12 cellular contexts compared by ENCODE assay signal in the genomic region with DNA sequence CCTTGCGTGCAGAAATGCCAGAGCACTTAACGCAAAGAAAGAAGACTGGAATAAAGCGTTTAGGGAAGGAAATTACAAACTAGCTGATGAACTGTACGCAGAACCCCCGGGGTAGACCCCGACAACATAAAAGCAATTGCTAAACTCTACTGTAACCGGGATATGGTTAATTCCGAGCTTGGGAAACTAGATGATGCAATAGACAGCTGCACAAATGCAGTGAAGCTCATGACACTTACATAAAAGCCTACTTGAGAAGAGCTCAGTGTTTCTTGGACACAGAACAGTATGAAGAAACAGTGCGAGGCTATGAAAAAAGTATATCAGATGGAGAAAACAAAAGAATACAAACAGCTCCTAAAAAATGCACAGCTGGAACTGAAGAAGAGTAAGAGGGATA. TPM values are rescaled to one million over a fixed set of nuclear protein-coding genes. Genes with fewer than 3 reads are reported as not detected.
DNase-seq lines count a peak whose midpoint lies in the region; ATAC-seq and TF ChIP-seq lines count a peak whose summit lies in the region.
"Had no signal": no experiment of that assay in that cellular context is flagged by ENCODE, and none has a peak within 500 bp of the region (broad histone marks: within the 10 kb centered on the region; RNA-seq: fewer than 3 reads in every experiment).

No MANE protein-coding gene starts in this region.

- no peaks in the 10 kb centered on the region for H3K27me3 Mint-ChIP-seq in activated T-cell treated with anti-CD3 and anti-CD28 coated beads, Interleukin-2, amount 50 U/mL, for 72 hours (ENCODE audit: low read depth)
- H3K27me3 Mint-ChIP-seq: CD8-positive, alpha-beta memory T cell had no signal

- DNase-seq in GM23248 (peak; percentile 78), SKM-1 treated with dmso at 0.1 percent for 144 hours (lab: John Stamatoyannopoulos, UW; ENCODE audit: unreplicated experiment) (peak; percentile 68), heart right ventricle (no peak), DMS53 treated with DMSO at 0.1 percent for 48 hours (lab: John Stamatoyannopoulos, UW; ENCODE audit: unreplicated experiment) (no peak), NCI-H2171 treated with DMSO at 0.1 percent for 48 hours (lab: John Stamatoyannopoulos, UW) (no peak)
- DNase-seq in activated T-cell treated with anti-CD3 and anti-CD28 coated beads, Interleukin-2, amount 50 U/mL, for 72 hours: no peak
- DNase-seq: activated T-cell treated with anti-CD3 and anti-CD28 coated beads, Interleukin-2, amount 50 U/mL, for 4 hours; CD8-positive, alpha-beta memory T cell; erythroblast; H7 had no signal

- ATAC-seq in heart right ventricle: peak in 7 of 8 donors; percentile 44 to 87 (median 74)
- ATAC-seq in HG02678 (IDR thresholded peaks at IDR 0.05; ENCODE audit: unreplicated experiment): no peak
- ATAC-seq in activated T-cell treated with anti-CD3 and anti-CD28 coated beads, Interleukin-2, amount 50 U/mL, for 72 hours (replicated peaks in 1 of 2): no peak
- ATAC-seq: activated T-cell treated with anti-CD3 and anti-CD28 coated beads, Interleukin-2, amount 50 U/mL, for 4 hours had no signal

- H3K4me3 ChIP-seq in GM23248 (no peak overlapping the region), heart right ventricle (no peak overlapping the region), skin epidermis (no peak overlapping the region)

- H3K27ac ChIP-seq in GM23248 (peak overlapping the region; percentile 43), heart right ventricle (peak overlapping the region in 7 of 10 donors; percentile 7 to 88 (median 49)), skin epidermis (peak overlapping the region in 19 of 21 experiments; percentile 14 to 78 (median 55))

- 13 to 15% methylated on average over 9 of the region's 9 CpGs for WGBS in GM23248 (ENCODE audit: low coverage in 1 of 2, low lambda C conversion rate in 2 of 2, missing lambda C conversion rate in 2 of 2), 2 experiments
- WGBS in heart right ventricle, 2 donors: 82 to 88% methylated on average over 9 of the region's 9 CpGs

- H3K9ac ChIP-seq in GM23248: peak overlapping the region; percentile 21; the same call in 1 of the 2 replicates

- H2AFZ ChIP-seq in GM23248: peak overlapping the region; percentile 81

- no peaks in the 10 kb centered on the region for H3K79me2 ChIP-seq in GM23248 (ENCODE audit: insufficient read depth)

- H3K27me3 ChIP-seq in GM23248 (replicated peaks; ENCODE audit: insufficient read depth) (no peaks in the 10 kb centered on the region), heart right ventricle (no peaks in the 10 kb centered on the region)

- H3K9me2 ChIP-seq in GM23248 (ENCODE audit: insufficient read depth): no peaks in the 10 kb centered on the region

- peaks cover 14% of the 10 kb centered on the region for H3K4me1 Mint-ChIP-seq in activated T-cell treated with anti-CD3 and anti-CD28 coated beads, Interleukin-2, amount 50 U/mL, for 72 hours (ENCODE audit: low read depth)

- no peaks in the 10 kb centered on the region for H4K20me1 ChIP-seq in GM23248 (ENCODE audit: insufficient read depth)

- no peaks in the 10 kb centered on the region for H3K9me3 ChIP-seq in GM23248 (ENCODE audit: low read depth)
- peaks cover 0 to 7% (median 0%) of the 10 kb centered on the region in 11 donors for H3K9me3 ChIP-seq in heart right ventricle

- H3K27ac Mint-ChIP-seq in activated T-cell treated with anti-CD3 and anti-CD28 coated beads, Interleukin-2, amount 50 U/mL, for 72 hours: no peak overlapping the region
- H3K27ac Mint-ChIP-seq: CD8-positive, alpha-beta memory T cell had no signal

- peaks cover 37% of the 10 kb centered on the region for H3K4me1 ChIP-seq in GM23248 (ENCODE audit: insufficient read depth)
- peaks cover 0 to 69% (median 8%) of the 10 kb centered on the region in 9 donors for H3K4me1 ChIP-seq in heart right ventricle

- peaks cover 0 to 3% of the 10 kb centered on the region in 2 donors for H3K36me3 Mint-ChIP-seq in activated T-cell treated with anti-CD3 and anti-CD28 coated beads, Interleukin-2, amount 50 U/mL, for 72 hours (ENCODE audit: insufficient read depth in 2 of 2)
- H3K36me3 Mint-ChIP-seq: CD8-positive, alpha-beta memory T cell had no signal

- no peaks in the 10 kb centered on the region for H3K36me3 ChIP-seq in GM23248 (ENCODE audit: low read depth)
- no peaks in the 10 kb centered on the region for H3K36me3 ChIP-seq in heart right ventricle

- in situ Hi-C loops in GM23248 (cut with MboI): no loop called here

- peak overlapping the region; percentile 35 for H3K4me2 ChIP-seq in GM23248 (ENCODE audit: unreplicated experiment)

- no peak for TF ChIP-seq CTCF in heart right ventricle (IDR thresholded peaks at IDR 0.05)

- H3K9me3 Mint-ChIP-seq in activated T-cell treated with anti-CD3 and anti-CD28 coated beads, Interleukin-2, amount 50 U/mL, for 72 hours: no peaks in the 10 kb centered on the region
- H3K9me3 Mint-ChIP-seq: activated T-cell treated with anti-CD3 and anti-CD28 coated beads, Interleukin-2, amount 50 U/mL, for 4 hours; CD8-positive, alpha-beta memory T cell had no signal

- no peak overlapping the region for H3K4me3 Mint-ChIP-seq in activated T-cell treated with anti-CD3 and anti-CD28 coated beads, Interleukin-2, amount 50 U/mL, for 72 hours
- H3K4me3 Mint-ChIP-seq: activated T-cell treated with anti-CD3 and anti-CD28 coated beads, Interleukin-2, amount 50 U/mL, for 4 hours had no signal

- intact Hi-C loops in heart right ventricle (cut with DNase I): loop anchor here in 1 of 10 donors (10.0 kb wide), 1 partner anchor 104 kb away; no protein-coding TSS in a partner anchor

- peaks cover 29% of the 10 kb centered on the region for H3F3A ChIP-seq in GM23248 (ENCODE audit: insufficient read depth)

RNA-seq across cellular contexts. Expression of a gene that starts 35.6 kb away (rescaled TPM):
- total RNA-seq in GM23248 (2014; rRNA removed; shearing (Covaris generic)): 1,051 and 1,192 TPM in 2 replicates
- 644 and 672 TPM in 2 replicates for polyA plus RNA-seq in GM23248 (2016; fragmentation: Nextera tagmentation; extraction: Ambion mirVana)
- total RNA-seq in heart right ventricle: 100 to 1,000 TPM in 8 of 10 donors, 10 to 100 TPM in 2; 78.3 to 215 (median 152) TPM
- 10 to 100 TPM in 1 of 2 donors, 1 to 10 TPM in 1; 9.9 to 83.5 TPM for polyA plus RNA-seq in heart right ventricle
- total RNA-seq in activated T-cell treated with anti-CD3 and anti-CD28 coated beads, Interleukin-2, amount 50 U/mL, for 72 hours: 10 to 100 TPM; 26.0 to 73.0 TPM

RNA-seq across cellular contexts. Expression of a gene that starts 47.0 kb away (rescaled TPM):
- 0.13 and 0.22 TPM in 2 replicates for total RNA-seq in GM23248 (2014; rRNA removed; shearing (Covaris generic))
- polyA plus RNA-seq in GM23248 (2016; fragmentation: Nextera tagmentation; extraction: Ambion mirVana) (0.23 TPM in 1 of 2 replicates, not detected in the other), heart right ventricle (10 to 100 TPM in 1 of 2 donors, 1 to 10 TPM in 1; 6.2 to 35.0 TPM)
- 100 to 1,000 TPM in 9 of 10 donors, 10 to 100 TPM in 1; 93.3 to 156 (median 140) TPM for total RNA-seq in heart right ventricle
- under 1 TPM; 0.19 to 0.22 TPM for total RNA-seq in activated T-cell treated with anti-CD3 and anti-CD28 coated beads, Interleukin-2, amount 50 U/mL, for 72 hours
- total RNA-seq: H7 had no signal

Comparison
In these comparisons a context has a peak if more than half of its experiments do, and no peak if none do; other contexts are left out.
1. DNase-seq: peak in GM23248 (single experiment) and SKM-1 treated with dmso at 0.1 percent for 144 hours (single experiment); none in heart right ventricle (0 of 2), DMS53 treated with DMSO at 0.1 percent for 48 hours (single experiment), activated T-cell treated with anti-CD3 and anti-CD28 coated beads, Interleukin-2, amount 50 U/mL, for 72 hours (0 of 2) and NCI-H2171 treated with DMSO at 0.1 percent for 48 hours (single experiment).
2. ATAC-seq: peak in heart right ventricle (7 of 8); none in HG02678 (single experiment) and activated T-cell treated with anti-CD3 and anti-CD28 coated beads, Interleukin-2, amount 50 U/mL, for 72 hours (0 of 2).
3. RNA of a gene that starts 47.0 kb away (total RNA-seq): 93.3 to 156 TPM in heart right ventricle; 0.19 to 0.22 TPM in activated T-cell treated with anti-CD3 and anti-CD28 coated beads, Interleukin-2, amount 50 U/mL, for 72 hours and 0.13 to 0.22 TPM in GM23248; every median in the first group is over 10 times any median in the second.
4. Peak in every context shown above with its lines, with median percentiles within 50 percentile points of each other: H3K27ac ChIP-seq.